16 cellular contexts compared by ENCODE assay signal in genomic region chr22:47575291-47575690, GRCh38.
"Had no signal": no experiment of that assay in that cellular context is flagged by ENCODE, and none has a peak within 500 bp of the region (broad histone marks: within the 10 kb centered on the region; RNA-seq: fewer than 3 reads in every experiment).

No MANE protein-coding gene starts in this region.

- DNase-seq: activated CD4-positive, alpha-beta T cell treated with anti-CD3 and anti-CD28 coated beads for 1 hour; activated CD8-positive, alpha-beta memory T cell treated with anti-CD3 and anti-CD28 coated beads for 24 hours; activated naive CD4-positive, alpha-beta T cell; activated naive CD8-positive, alpha-beta T cell treated with anti-CD3 and anti-CD28 coated beads for 36 hours; amniotic stem cell; effector memory CD8-positive, alpha-beta T cell; mesendoderm; nephron progenitor cell; nucleus accumbens; stimulated activated CD4-positive, alpha-beta T cell treated with anti-CD3 and anti-CD28 coated beads, Interleukin-12 subunit alpha, Interleukin-12 subunit beta, amount 100 ng/mL, for 4 hours; stimulated activated CD4-positive, alpha-beta T cell treated with anti-CD3 and anti-CD28 coated beads, Interleukin-1b, Interleukin-23, amount 100 ng/mL, for 48 hours; stimulated activated naive CD4-positive, alpha-beta T cell treated with Interleukin-2 at 50 U/mL for 16 hours; substantia nigra; trophoblast cell; WERI-Rb-1 had no signal

- H3K27ac ChIP-seq: cardiac muscle cell, WERI-Rb-1 had no signal

- H3K27me3 ChIP-seq: cardiac muscle cell had no signal

- H3K4me3 ChIP-seq: cardiac muscle cell had no signal

- H3K36me3 ChIP-seq: cardiac muscle cell, WERI-Rb-1 had no signal
